In the genomic region with DNA sequence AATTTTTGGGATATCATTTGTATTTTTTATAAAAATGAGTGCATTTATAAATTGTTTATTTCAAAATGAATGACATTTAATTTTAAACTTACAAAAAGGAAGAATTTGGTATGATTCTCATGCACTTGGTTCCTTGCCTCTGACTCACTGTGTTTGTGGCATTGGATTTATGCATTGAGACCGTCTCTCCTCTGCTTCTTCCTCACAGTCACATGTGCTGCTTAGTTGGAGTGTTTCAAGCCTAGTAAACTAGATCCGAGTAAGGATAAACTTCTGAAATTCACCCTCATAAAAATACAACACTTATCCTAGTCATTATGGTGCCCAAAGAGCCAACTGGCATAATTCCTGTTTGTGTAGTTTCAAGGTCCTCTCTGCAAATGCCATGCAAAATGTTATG, we compare ENCODE assay signal across 23 cellular contexts. TPM values are rescaled to one million over a fixed set of nuclear protein-coding genes. Genes with fewer than 3 reads are reported as not detected.
"Had no signal": no experiment of that assay in that cellular context is flagged by ENCODE, and none has a peak within 500 bp of the region (broad histone marks: within the 10 kb centered on the region; RNA-seq: fewer than 3 reads in every experiment).

No MANE protein-coding gene starts in this region.

- H3K27ac ChIP-seq: foreskin keratinocyte, neutrophil, ovary, right atrium auricular region, sigmoid colon, suprapubic skin, thyroid gland, upper lobe of left lung, uterus had no signal

- H3K4me1 Mint-ChIP-seq: naive thymus-derived CD8-positive, alpha-beta T cell had no signal

- DNase-seq: effector memory CD4-positive, alpha-beta T cell; foreskin keratinocyte; kidney; left cardiac atrium; left ventricle myocardium superior; mucosa of descending colon; naive thymus-derived CD8-positive, alpha-beta T cell; ovary; sigmoid colon; small intestine; stimulated activated CD4-positive, alpha-beta T cell treated with anti-CD3 and anti-CD28 coated beads, Interleukin-2, amount 100 ng/mL, for 48 hours; stimulated activated naive CD4-positive, alpha-beta T cell treated with Interleukin-2 at 50 U/mL for 16 hours; thyroid gland; upper lobe of left lung; uterus had no signal

- H3K4me3 ChIP-seq: mucosa of descending colon, ovary, right atrium auricular region, sigmoid colon, suprapubic skin, thyroid gland, upper lobe of left lung, uterus had no signal

- H3K9me3 ChIP-seq: mucosa of descending colon, neutrophil, ovary, right atrium auricular region, sigmoid colon, suprapubic skin, thyroid gland, upper lobe of left lung, uterus had no signal

- H3K36me3 ChIP-seq: neutrophil, ovary, right atrium auricular region, sigmoid colon, suprapubic skin, thyroid gland, upper lobe of left lung, uterus had no signal

- H3K4me1 ChIP-seq: foreskin keratinocyte, right atrium auricular region, suprapubic skin, thyroid gland, upper lobe of left lung, uterus had no signal

- H3K27ac Mint-ChIP-seq: naive thymus-derived CD8-positive, alpha-beta T cell had no signal

- H3K27me3 ChIP-seq: ovary, right atrium auricular region, sigmoid colon, thyroid gland, upper lobe of left lung, uterus had no signal

- H3K4me3 Mint-ChIP-seq: naive thymus-derived CD8-positive, alpha-beta T cell had no signal

- ATAC-seq: esophagus mucosa; foreskin keratinocyte; left cardiac atrium; left ventricle myocardium superior; mucosa of descending colon; naive thymus-derived CD8-positive, alpha-beta T cell had no signal

- H3K36me3 Mint-ChIP-seq: naive thymus-derived CD8-positive, alpha-beta T cell had no signal

RNA-seq across cellular contexts. Expression of a gene that starts 56.1 kb away (rescaled TPM):
- total RNA-seq: esophagus mucosa; foreskin keratinocyte; kidney; left cardiac atrium; left ventricle myocardium superior; lung microvascular endothelial cell; mesenteric fat pad; mucosa of descending colon; naive thymus-derived CD8-positive, alpha-beta T cell; ovary; posterior vena cava; right atrium auricular region; sigmoid colon; thyroid gland; upper lobe of left lung; uterus had no signal
- polyA plus RNA-seq: foreskin keratinocyte; naive thymus-derived CD8-positive, alpha-beta T cell; neural cell; ovary; sigmoid colon had no signal
